ENCODE assay signal across 1 cellular context in the genomic region with DNA sequence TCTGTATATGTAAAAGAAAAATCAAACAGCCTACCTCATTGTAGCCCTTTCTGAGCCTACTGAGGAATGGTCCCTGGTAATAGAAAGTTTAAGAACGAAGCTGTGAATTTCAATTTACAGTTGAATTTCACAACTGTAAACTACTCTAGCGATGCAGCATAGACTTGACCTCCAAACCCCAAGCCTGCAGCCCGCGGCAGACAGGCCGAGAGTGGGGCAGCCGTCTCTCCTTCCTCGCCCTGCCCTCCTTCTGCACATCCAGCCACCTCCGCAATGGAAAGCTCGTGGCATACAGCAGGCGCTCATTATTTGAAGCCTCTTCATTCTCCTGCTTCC.
TF ChIP-seq lines count a peak whose summit lies in the region.

No MANE protein-coding gene starts in this region.

TF ChIP-seq in GM12878, 131 proteins besides CTCF, POLR2A, EP300 and RAD21:
- TF ChIP-seq ZNF24 (IDR thresholded peaks at IDR 0.05) = no peak
- no peak for TF ChIP-seq ZNF622 (IDR thresholded peaks at IDR 0.05)
- no peak for TF ChIP-seq CEBPB (IDR thresholded peaks at IDR 0.05; ENCODE audit: borderline replicate concordance in 1 of 2, low read depth in 2 of 2, low read length in 2 of 2)
- no peak for TF ChIP-seq SREBF1 (IDR thresholded peaks at IDR 0.05; ENCODE audit: low read length)
- no peak for TF ChIP-seq ATF7 (IDR thresholded peaks at IDR 0.05; ENCODE audit: low read depth)
- TF ChIP-seq, protein P1, sequence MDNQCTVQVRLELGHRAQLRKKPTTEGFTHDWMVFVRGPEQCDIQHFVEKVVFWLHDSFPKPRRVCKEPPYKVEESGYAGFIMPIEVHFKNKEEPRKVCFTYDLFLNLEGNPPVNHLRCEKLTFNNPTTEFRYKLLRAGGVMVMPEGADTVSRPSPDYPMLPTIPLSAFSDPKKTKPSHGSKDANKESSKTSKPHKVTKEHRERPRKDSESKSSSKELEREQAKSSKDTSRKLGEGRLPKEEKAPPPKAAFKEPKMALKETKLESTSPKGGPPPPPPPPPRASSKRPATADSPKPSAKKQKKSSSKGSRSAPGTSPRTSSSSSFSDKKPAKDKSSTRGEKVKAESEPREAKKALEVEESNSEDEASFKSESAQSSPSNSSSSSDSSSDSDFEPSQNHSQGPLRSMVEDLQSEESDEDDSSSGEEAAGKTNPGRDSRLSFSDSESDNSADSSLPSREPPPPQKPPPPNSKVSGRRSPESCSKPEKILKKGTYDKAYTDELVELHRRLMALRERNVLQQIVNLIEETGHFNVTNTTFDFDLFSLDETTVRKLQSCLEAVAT (IDR thresholded peaks at IDR 0.05) = no peak
- no peak for TF ChIP-seq TAF1 (IDR thresholded peaks at IDR 0.05; ENCODE audit: borderline replicate concordance, low read depth, low read length)
- TF ChIP-seq TCF3 (IDR thresholded peaks at IDR 0.05; ENCODE audit: borderline replicate concordance, insufficient read depth, low read depth, low read length) = no peak
- no peak for TF ChIP-seq MYB (IDR thresholded peaks at IDR 0.05; ENCODE audit: borderline replicate concordance, low read depth, low read length)
- TF ChIP-seq, protein P2, sequence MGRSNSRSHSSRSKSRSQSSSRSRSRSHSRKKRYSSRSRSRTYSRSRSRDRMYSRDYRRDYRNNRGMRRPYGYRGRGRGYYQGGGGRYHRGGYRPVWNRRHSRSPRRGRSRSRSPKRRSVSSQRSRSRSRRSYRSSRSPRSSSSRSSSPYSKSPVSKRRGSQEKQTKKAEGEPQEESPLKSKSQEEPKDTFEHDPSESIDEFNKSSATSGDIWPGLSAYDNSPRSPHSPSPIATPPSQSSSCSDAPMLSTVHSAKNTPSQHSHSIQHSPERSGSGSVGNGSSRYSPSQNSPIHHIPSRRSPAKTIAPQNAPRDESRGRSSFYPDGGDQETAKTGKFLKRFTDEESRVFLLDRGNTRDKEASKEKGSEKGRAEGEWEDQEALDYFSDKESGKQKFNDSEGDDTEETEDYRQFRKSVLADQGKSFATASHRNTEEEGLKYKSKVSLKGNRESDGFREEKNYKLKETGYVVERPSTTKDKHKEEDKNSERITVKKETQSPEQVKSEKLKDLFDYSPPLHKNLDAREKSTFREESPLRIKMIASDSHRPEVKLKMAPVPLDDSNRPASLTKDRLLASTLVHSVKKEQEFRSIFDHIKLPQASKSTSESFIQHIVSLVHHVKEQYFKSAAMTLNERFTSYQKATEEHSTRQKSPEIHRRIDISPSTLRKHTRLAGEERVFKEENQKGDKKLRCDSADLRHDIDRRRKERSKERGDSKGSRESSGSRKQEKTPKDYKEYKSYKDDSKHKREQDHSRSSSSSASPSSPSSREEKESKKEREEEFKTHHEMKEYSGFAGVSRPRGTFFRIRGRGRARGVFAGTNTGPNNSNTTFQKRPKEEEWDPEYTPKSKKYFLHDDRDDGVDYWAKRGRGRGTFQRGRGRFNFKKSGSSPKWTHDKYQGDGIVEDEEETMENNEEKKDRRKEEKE (IDR thresholded peaks at IDR 0.05) = no peak
- no peak for TF ChIP-seq TCF7 (IDR thresholded peaks at IDR 0.05; ENCODE audit: borderline replicate concordance)
- TF ChIP-seq SIN3A (IDR thresholded peaks at IDR 0.05; ENCODE audit: low read depth, low read length) = no peak
- TF ChIP-seq, protein P3, sequence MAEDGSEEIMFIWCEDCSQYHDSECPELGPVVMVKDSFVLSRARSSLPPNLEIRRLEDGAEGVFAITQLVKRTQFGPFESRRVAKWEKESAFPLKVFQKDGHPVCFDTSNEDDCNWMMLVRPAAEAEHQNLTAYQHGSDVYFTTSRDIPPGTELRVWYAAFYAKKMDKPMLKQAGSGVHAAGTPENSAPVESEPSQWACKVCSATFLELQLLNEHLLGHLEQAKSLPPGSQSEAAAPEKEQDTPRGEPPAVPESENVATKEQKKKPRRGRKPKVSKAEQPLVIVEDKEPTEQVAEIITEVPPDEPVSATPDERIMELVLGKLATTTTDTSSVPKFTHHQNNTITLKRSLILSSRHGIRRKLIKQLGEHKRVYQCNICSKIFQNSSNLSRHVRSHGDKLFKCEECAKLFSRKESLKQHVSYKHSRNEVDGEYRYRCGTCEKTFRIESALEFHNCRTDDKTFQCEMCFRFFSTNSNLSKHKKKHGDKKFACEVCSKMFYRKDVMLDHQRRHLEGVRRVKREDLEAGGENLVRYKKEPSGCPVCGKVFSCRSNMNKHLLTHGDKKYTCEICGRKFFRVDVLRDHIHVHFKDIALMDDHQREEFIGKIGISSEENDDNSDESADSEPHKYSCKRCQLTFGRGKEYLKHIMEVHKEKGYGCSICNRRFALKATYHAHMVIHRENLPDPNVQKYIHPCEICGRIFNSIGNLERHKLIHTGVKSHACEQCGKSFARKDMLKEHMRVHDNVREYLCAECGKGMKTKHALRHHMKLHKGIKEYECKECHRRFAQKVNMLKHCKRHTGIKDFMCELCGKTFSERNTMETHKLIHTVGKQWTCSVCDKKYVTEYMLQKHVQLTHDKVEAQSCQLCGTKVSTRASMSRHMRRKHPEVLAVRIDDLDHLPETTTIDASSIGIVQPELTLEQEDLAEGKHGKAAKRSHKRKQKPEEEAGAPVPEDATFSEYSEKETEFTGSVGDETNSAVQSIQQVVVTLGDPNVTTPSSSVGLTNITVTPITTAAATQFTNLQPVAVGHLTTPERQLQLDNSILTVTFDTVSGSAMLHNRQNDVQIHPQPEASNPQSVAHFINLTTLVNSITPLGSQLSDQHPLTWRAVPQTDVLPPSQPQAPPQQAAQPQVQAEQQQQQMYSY (CRISPR knock-in tag; IDR thresholded peaks at IDR 0.05) = no peak
- TF ChIP-seq PML (IDR thresholded peaks at IDR 0.05; ENCODE audit: low read length) = no peak
- no peak for TF ChIP-seq NFXL1 (IDR thresholded peaks at IDR 0.05; ENCODE audit: borderline replicate concordance)
- no peak for TF ChIP-seq HDAC6 (IDR thresholded peaks at IDR 0.05; ENCODE audit: unreplicated experiment)
- TF ChIP-seq HDAC2 (IDR thresholded peaks at IDR 0.05) = no peak
- TF ChIP-seq, protein P4, sequence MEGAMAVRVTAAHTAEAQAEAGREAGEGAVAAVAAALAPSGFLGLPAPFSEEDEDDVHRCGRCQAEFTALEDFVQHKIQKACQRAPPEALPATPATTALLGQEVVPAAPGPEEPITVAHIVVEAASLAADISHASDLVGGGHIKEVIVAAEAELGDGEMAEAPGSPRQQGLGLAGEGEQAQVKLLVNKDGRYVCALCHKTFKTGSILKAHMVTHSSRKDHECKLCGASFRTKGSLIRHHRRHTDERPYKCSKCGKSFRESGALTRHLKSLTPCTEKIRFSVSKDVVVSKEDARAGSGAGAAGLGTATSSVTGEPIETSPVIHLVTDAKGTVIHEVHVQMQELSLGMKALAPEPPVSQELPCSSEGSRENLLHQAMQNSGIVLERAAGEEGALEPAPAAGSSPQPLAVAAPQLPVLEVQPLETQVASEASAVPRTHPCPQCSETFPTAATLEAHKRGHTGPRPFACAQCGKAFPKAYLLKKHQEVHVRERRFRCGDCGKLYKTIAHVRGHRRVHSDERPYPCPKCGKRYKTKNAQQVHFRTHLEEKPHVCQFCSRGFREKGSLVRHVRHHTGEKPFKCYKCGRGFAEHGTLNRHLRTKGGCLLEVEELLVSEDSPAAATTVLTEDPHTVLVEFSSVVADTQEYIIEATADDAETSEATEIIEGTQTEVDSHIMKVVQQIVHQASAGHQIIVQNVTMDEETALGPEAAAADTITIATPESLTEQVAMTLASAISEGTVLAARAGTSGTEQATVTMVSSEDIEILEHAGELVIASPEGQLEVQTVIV (IDR thresholded peaks at IDR 0.05; ENCODE audit: borderline replicate concordance, partially characterized antibody) = no peak
- TF ChIP-seq ZNF274 (IDR thresholded peaks at IDR 0.05; ENCODE audit: insufficient read depth, insufficient read length) = no peak
